1 cellular context compared by ENCODE assay signal in the genomic region with DNA sequence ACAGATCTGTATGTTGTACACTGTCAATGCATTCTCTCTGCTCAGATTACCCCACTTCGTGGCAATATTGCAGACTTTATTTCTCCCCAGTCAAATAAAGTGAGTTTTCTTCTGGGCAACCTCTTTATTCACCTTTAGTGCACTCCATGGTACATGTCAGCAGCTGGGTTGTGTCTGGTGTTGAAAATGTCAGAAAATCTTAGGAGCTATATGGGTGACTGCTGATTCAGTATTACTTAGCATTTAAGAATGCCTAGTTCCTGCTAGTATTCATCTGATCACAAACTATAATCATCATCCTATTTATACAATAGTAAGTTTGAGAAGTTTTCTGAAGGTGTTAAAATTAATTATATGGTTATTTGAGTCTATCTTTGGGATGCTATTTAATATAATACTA.
TF ChIP-seq lines count a peak whose summit lies in the region.

No MANE protein-coding gene starts in this region.

TF ChIP-seq in GM23338, 12 proteins besides CTCF, POLR2A, EP300 and RAD21 (continued from another document):
- TF ChIP-seq, protein P1, sequence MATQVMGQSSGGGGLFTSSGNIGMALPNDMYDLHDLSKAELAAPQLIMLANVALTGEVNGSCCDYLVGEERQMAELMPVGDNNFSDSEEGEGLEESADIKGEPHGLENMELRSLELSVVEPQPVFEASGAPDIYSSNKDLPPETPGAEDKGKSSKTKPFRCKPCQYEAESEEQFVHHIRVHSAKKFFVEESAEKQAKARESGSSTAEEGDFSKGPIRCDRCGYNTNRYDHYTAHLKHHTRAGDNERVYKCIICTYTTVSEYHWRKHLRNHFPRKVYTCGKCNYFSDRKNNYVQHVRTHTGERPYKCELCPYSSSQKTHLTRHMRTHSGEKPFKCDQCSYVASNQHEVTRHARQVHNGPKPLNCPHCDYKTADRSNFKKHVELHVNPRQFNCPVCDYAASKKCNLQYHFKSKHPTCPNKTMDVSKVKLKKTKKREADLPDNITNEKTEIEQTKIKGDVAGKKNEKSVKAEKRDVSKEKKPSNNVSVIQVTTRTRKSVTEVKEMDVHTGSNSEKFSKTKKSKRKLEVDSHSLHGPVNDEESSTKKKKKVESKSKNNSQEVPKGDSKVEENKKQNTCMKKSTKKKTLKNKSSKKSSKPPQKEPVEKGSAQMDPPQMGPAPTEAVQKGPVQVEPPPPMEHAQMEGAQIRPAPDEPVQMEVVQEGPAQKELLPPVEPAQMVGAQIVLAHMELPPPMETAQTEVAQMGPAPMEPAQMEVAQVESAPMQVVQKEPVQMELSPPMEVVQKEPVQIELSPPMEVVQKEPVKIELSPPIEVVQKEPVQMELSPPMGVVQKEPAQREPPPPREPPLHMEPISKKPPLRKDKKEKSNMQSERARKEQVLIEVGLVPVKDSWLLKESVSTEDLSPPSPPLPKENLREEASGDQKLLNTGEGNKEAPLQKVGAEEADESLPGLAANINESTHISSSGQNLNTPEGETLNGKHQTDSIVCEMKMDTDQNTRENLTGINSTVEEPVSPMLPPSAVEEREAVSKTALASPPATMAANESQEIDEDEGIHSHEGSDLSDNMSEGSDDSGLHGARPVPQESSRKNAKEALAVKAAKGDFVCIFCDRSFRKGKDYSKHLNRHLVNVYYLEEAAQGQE (IDR thresholded peaks at IDR 0.05; ENCODE audit: unreplicated experiment) = no peak
- no peak for TF ChIP-seq EZH2phosphoT487 (IDR thresholded peaks at IDR 0.05; ENCODE audit: unreplicated experiment)
- TF ChIP-seq ZNF331 (CRISPR knock-in tag; IDR thresholded peaks at IDR 0.05; ENCODE audit: low read depth) = no peak
- no peak for TF ChIP-seq NANOG (IDR thresholded peaks at IDR 0.05; ENCODE audit: borderline replicate concordance)
- TF ChIP-seq ZNF114 (CRISPR knock-in tag; IDR thresholded peaks at IDR 0.05) = no peak
- no peak for TF ChIP-seq EZH2 (IDR thresholded peaks at IDR 0.05; ENCODE audit: low read depth, unreplicated experiment)
- no peak for TF ChIP-seq POLR2AphosphoS5 (IDR thresholded peaks at IDR 0.05; ENCODE audit: low read depth)
- no peak for TF ChIP-seq JUNB (IDR thresholded peaks at IDR 0.05; ENCODE audit: unreplicated experiment)
TF ChIP-seq in GM23338: peak in this region for 0.
